ENCODE assay signal across 8 cellular contexts in genomic region chr2:190088917-190089316, GRCh38. TPM values are rescaled to one million over a fixed set of nuclear protein-coding genes. Genes with fewer than 3 reads are reported as not detected.
DNase-seq lines count a peak whose midpoint lies in the region; ATAC-seq and TF ChIP-seq lines count a peak whose summit lies in the region.

No MANE protein-coding gene starts in this region.

- no peak overlapping the region for H3K4me3 Mint-ChIP-seq in brain

- DNase-seq in D341Med (ENCODE audit: low spot score), result peak; percentile 41
- peak; percentile 48 for DNase-seq in LNCaP clone FGC (ENCODE audit: low read depth)
- peak; percentile 53 to 58 for DNase-seq in SHP77 (lab: John Stamatoyannopoulos, UW)
- peak; percentile 67 for DNase-seq in iris pigment epithelial cell (ENCODE audit: low read depth)
- DNase-seq in stimulated activated CD4-positive, alpha-beta T cell treated with anti-CD3 and anti-CD28 coated beads, Interleukin-4, amount 100 ng/mL, for 1 hour, result peak; percentile 14

- H3K4me3 ChIP-seq in LNCaP clone FGC (ENCODE audit: low read depth, low read length), result no peak overlapping the region

- TF ChIP-seq CTCF in LNCaP clone FGC (IDR thresholded peaks at IDR 0.05; ENCODE audit: control insufficient read depth, extremely low read depth, insufficient read depth), result peak; percentile 38; the same call in 1 of the 2 replicates
- peak; percentile 90 to 92 for TF ChIP-seq CTCF in brain (conservative IDR thresholded peaks at IDR 0.05)

- no peaks in the 10 kb centered on the region for H3K27me3 Mint-ChIP-seq in brain

- H3K9me3 Mint-ChIP-seq in brain, result no peaks in the 10 kb centered on the region

- H3K4me1 Mint-ChIP-seq in brain, result peaks cover 5% of the 10 kb centered on the region

- no peak overlapping the region for H3K27ac Mint-ChIP-seq in brain

- H3K36me3 Mint-ChIP-seq in brain, result no peaks in the 10 kb centered on the region

- ATAC-seq in GM19455 (IDR thresholded peaks at IDR 0.05; ENCODE audit: unreplicated experiment) (peak; percentile 56), HG03045 (IDR thresholded peaks at IDR 0.05; ENCODE audit: unreplicated experiment) (no peak)

RNA-seq across cellular contexts. Expression of gene MSTN, which starts 26.4 kb away (rescaled TPM):
- polyA plus RNA-seq in brain (ENCODE audit: insufficient read depth, low read depth, low replicate concordance), result not detected

Comparison
In these comparisons a context has a peak if more than half of its experiments do, and no peak if none do; other contexts are left out.
1. DNase-seq: peak in every context shown above with its lines; median percentile 67 in iris pigment epithelial cell; 56 in SHP77; 48 in LNCaP clone FGC; 41 in D341Med; 14 in stimulated activated CD4-positive, alpha-beta T cell treated with anti-CD3 and anti-CD28 coated beads, Interleukin-4, amount 100 ng/mL, for 1 hour.